Comparison of ENCODE assay signal across 2 cellular contexts in the genomic region with DNA sequence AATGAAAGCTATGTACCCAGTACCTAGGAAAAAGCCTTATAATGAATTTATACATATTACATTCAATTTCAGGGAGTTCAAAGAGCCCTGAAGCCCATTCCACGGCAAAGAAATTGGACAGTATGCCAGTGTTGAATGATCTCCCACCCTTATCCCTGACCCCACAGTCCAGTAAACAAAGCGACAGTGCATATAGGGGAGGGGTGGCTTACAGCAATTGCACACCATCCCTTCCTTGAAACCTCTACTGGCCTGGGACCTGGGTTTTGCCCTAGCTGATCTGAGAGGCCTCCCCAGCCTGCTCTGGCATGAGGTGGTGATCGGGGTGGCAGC.
A peak's percentile ranks its signal among the peaks of the same experiment; 100 is the strongest.
TF ChIP-seq lines count a peak whose summit lies in the region.

No MANE protein-coding gene starts in this region.

TF ChIP-seq in IMR-90, 13 proteins besides CTCF, POLR2A, EP300 and RAD21:
- TF ChIP-seq RCOR1 (IDR thresholded peaks at IDR 0.05; ENCODE audit: insufficient replicate concordance, low read length) (no peak), SMC3 (IDR thresholded peaks at IDR 0.05; ENCODE audit: low read depth, low read length) (no peak), FOS (IDR thresholded peaks at IDR 0.05; ENCODE audit: low read depth, low read length) (no peak), MAFK (IDR thresholded peaks at IDR 0.05; ENCODE audit: low read depth, low read length) (no peak), BHLHE40 (IDR thresholded peaks at IDR 0.05; ENCODE audit: low read depth, low read length) (no peak), MAZ (IDR thresholded peaks at IDR 0.05; ENCODE audit: borderline replicate concordance, low read depth, low read length) (no peak), RFX5 (IDR thresholded peaks at IDR 0.05; ENCODE audit: low read depth, low read length) (no peak), NFE2L2 (IDR thresholded peaks at IDR 0.05; ENCODE audit: low read depth, low read length) (no peak), MXI1 (IDR thresholded peaks at IDR 0.05; ENCODE audit: borderline replicate concordance, low read depth, low read length) (no peak), CHD1 (IDR thresholded peaks at IDR 0.05; ENCODE audit: low read depth, low read length) (no peak)

TF ChIP-seq in HepG2, 621 proteins besides CTCF, POLR2A, EP300 and RAD21:
- TF ChIP-seq FOXP1 (IDR thresholded peaks at IDR 0.05) (no peak), FOXP1 (CRISPR knock-in tag; IDR thresholded peaks at IDR 0.05) (peak; percentile 46; the same call in 1 of the 2 replicates), MNT (IDR thresholded peaks at IDR 0.05) (no peak), FOXA3 (CRISPR knock-in tag; IDR thresholded peaks at IDR 0.05) (peak; percentile 33; the same call in 1 of the 2 replicates), PCBP1 (IDR thresholded peaks at IDR 0.05; ENCODE audit: borderline replicate concordance, low read depth, low read length) (no peak), FOXP4 (CRISPR knock-in tag; IDR thresholded peaks at IDR 0.05) (0 out of 2 replicates have a peak, but pooled peaks have one; percentile 23), RARA (CRISPR knock-in tag; IDR thresholded peaks at IDR 0.05) (0 out of 2 replicates have a peak, but pooled peaks have one; percentile 12), ARID2 (CRISPR knock-in tag; IDR thresholded peaks at IDR 0.05; ENCODE audit: borderline replicate concordance) (0 out of 2 replicates have a peak, but pooled peaks have one; percentile 54), SOX13 (IDR thresholded peaks at IDR 0.05) (no peak), SOX13 (CRISPR knock-in tag; conservative IDR thresholded peaks at IDR 0.05 in 1 of 2, IDR thresholded peaks at IDR 0.05 in 1 of 2) (peak in 1 of 2 experiments; percentile 43; a peak in 1 of 4 replicates), BCL6 (CRISPR knock-in tag; IDR thresholded peaks at IDR 0.05) (peak; percentile 22; the same call in 1 of the 2 replicates), NR2F6 (IDR thresholded peaks at IDR 0.05) (no peak), NR2F6 (CRISPR knock-in tag; IDR thresholded peaks at IDR 0.05) (peak; percentile 67)
